ENCODE assay signal across 9 cellular contexts in genomic region chr2:152594022-152594712, GRCh38.
DNase-seq lines count a peak whose midpoint lies in the region; ATAC-seq, FAIRE-seq and TF ChIP-seq lines count a peak whose summit lies in the region.
"Had no signal": no experiment of that assay in that cellular context is flagged by ENCODE, and none has a peak within 500 bp of the region (broad histone marks: within the 10 kb centered on the region; RNA-seq: fewer than 3 reads in every experiment).

No MANE protein-coding gene starts in this region.

- 47 to 66% (median 51%) methylated on average over 6 of the region's 6 CpGs for whole genome bisulfite sequencing in spleen, 5 donors

- H3K4me1 ChIP-seq in spleen, result peaks cover 0 to 13% (median 2%) of the 10 kb centered on the region in 6 donors

- DNase-seq in GM06990 (ENCODE audit: extremely low read depth, insufficient read length) (peak; percentile 56), LHCN-M2 (ENCODE audit: low read depth) (peak; percentile 47), dorsolateral prefrontal cortex (peak in 6 of 10 donors; percentile 21 to 66 (median 44)), spleen (no peak), urothelium cell line (ENCODE audit: low spot score) (no peak), NCI-H2227 (lab: John Stamatoyannopoulos, UW; ENCODE audit: unreplicated experiment) (no peak), D721Med (ENCODE audit: insufficient read length, low spot score) (no peak)
- DNase-seq: naive thymus-derived CD8-positive, alpha-beta T cell had no signal

- no peak for TF ChIP-seq POLR2A in spleen (IDR thresholded peaks at IDR 0.05)

- peak; percentile 88 for ATAC-seq in GM21447 (IDR thresholded peaks at IDR 0.05; ENCODE audit: unreplicated experiment)

- no peaks in the 10 kb centered on the region for H3K9me3 ChIP-seq in spleen

- H3K27me3 ChIP-seq in GM06990 (replicated peaks; ENCODE audit: control insufficient read depth, insufficient read depth, low read length) (no peaks in the 10 kb centered on the region), dorsolateral prefrontal cortex (no peaks in the 10 kb centered on the region), spleen (replicated peaks in 1 of 7) (no peaks in the 10 kb centered on the region)

- FAIRE-seq in urothelium cell line (lab: Jason Lieb, UNC) (no peak), D721Med (lab: Jason Lieb, UNC) (no peak)

- H3K27ac ChIP-seq in dorsolateral prefrontal cortex (peak overlapping the region; percentile 3 to 85 (median 68)), spleen (peak overlapping the region in 5 of 8 donors; percentile 20 to 56 (median 39))

- H3K36me3 ChIP-seq in GM06990 (ENCODE audit: control insufficient read depth, insufficient read depth, low read length) (no peaks in the 10 kb centered on the region), spleen (no peaks in the 10 kb centered on the region)

- no peak overlapping the region for H3K4me3 ChIP-seq in GM06990 (replicated peaks; ENCODE audit: low read depth, low read length)
- H3K4me3 ChIP-seq in dorsolateral prefrontal cortex, result no peak overlapping the region
- H3K4me3 ChIP-seq in spleen, result no peak overlapping the region

- intact Hi-C loops in dorsolateral prefrontal cortex (cut with DNase I) (no loop called here), spleen (cut with DNase I; ENCODE audit: low total_unique reads) (no loop called here)

- TF ChIP-seq CTCF in GM06990 (IDR thresholded peaks at IDR 0.05; ENCODE audit: insufficient read depth, low read length, poor library complexity, severe bottlenecking), result no peak
- peak in 2 of 56 donors; percentile 6 to 10 for TF ChIP-seq CTCF in dorsolateral prefrontal cortex (IDR thresholded peaks at IDR 0.05 in 54 of 56, conservative IDR thresholded peaks at IDR 0.05 in 2 of 56; ENCODE audit: low read depth in 1 of 56, partially characterized antibody in 56 of 56)
- TF ChIP-seq CTCF in spleen (IDR thresholded peaks at IDR 0.05 in 8 of 11, conservative IDR thresholded peaks at IDR 0.05 in 3 of 11), result no peak
- TF ChIP-seq CTCF in D721Med (IDR thresholded peaks at IDR 0.05; ENCODE audit: insufficient read depth, missing control alignments), result no peak

Comparison
In these comparisons a context has a peak if more than half of its experiments do, and no peak if none do; other contexts are left out.
1. DNase-seq: peak in GM06990 (single experiment), LHCN-M2 (single experiment) and dorsolateral prefrontal cortex (6 of 10); none in spleen (single experiment), urothelium cell line (single experiment), NCI-H2227 (single experiment) and D721Med (single experiment).